In the genomic region with DNA sequence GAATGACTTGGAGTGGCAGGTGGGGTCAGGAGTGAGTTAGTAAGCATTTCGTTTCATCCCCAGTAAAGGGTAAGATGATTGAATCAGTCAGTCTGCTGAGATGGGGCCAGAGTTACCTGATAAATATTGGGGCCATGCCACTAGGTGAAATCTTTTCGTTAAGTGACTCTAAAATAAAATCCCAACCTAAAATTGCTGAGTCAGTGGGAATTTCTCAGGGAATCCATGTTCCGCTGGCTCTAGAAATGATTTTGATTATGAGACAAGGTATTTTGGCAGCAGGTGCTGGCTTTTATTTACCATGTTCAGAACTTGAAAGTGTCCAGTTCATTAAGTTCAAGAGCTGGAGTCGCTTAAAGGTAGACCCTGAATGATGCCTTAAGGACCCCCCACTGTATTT, we compare ENCODE assay signal across 30 cellular contexts.
"Had no signal": no experiment of that assay in that cellular context is flagged by ENCODE, and none has a peak within 500 bp of the region (broad histone marks: within the 10 kb centered on the region; RNA-seq: fewer than 3 reads in every experiment).

No MANE protein-coding gene starts in this region.

- H3K36me3 ChIP-seq: ascending aorta, breast epithelium, cardiac muscle cell, colonic mucosa, heart left ventricle, WERI-Rb-1 had no signal

- FAIRE-seq: endometrium, endothelial cell of umbilical vein, frontal cortex had no signal

- H3K4me1 ChIP-seq: ascending aorta, breast epithelium, colonic mucosa, heart left ventricle had no signal

- DNase-seq: activated B cell treated with CpG ODN at 0.5 μM for 24 hours; activated CD4-positive, alpha-beta T cell treated with anti-CD3 and anti-CD28 coated beads for 48 hours; activated CD4-positive, alpha-beta T cell treated with anti-CD3 and anti-CD28 coated beads, Interleukin-2, amount 50 U/mL, for 1 hour; activated CD4-positive, alpha-beta T cell treated with anti-CD3 and anti-CD28 coated beads, Interleukin-2, amount 50 U/mL, for 48 hours; activated CD8-positive, alpha-beta memory T cell treated with anti-CD3 and anti-CD28 coated beads for 24 hours; activated CD8-positive, alpha-beta T cell treated with anti-CD3 and anti-CD28 coated beads for 36 hours; activated gamma-delta T cell; activated naive CD4-positive, alpha-beta T cell; activated naive CD4-positive, alpha-beta T cell treated with anti-CD3 and anti-CD28 coated beads, Interleukin-2, amount 10 ng/mL, durations not matched to agents 7 days and 5 days; activated naive CD8-positive, alpha-beta T cell treated with anti-CD3 and anti-CD28 coated beads, Interleukin-2, amount 10 ng/mL, durations not matched to agents 7 days and 5 days; activated T-cell treated with anti-CD3 and anti-CD28 coated beads, Interleukin-2, amount 50 U/mL, for 48 hours; central memory CD4-positive, alpha-beta T cell; cerebellar nuclear complex; colonic mucosa; effector CD8-positive, alpha-beta T cell; esophagus squamous epithelium; glutamatergic neuron; heart left ventricle; T-helper 17 cell; T1000; WERI-Rb-1 had no signal

- H3K4me3 ChIP-seq: ascending aorta, breast epithelium, cardiac muscle cell, colonic mucosa, esophagus squamous epithelium, heart left ventricle had no signal

- H3K27ac ChIP-seq: ascending aorta, breast epithelium, cardiac muscle cell, colonic mucosa, epithelial cell of prostate, esophagus squamous epithelium, heart left ventricle, WERI-Rb-1 had no signal

- H3K27me3 ChIP-seq: ascending aorta, breast epithelium, cardiac muscle cell, colonic mucosa, esophagus squamous epithelium, heart left ventricle had no signal

- ATAC-seq: activated CD4-positive, CD25-positive, alpha-beta regulatory T cell treated with anti-CD3 and anti-CD28 coated beads, Interleukin-2, amount 50 U/mL, for 24 hours; activated CD8-positive, alpha-beta T cell treated with anti-CD3 and anti-CD28 coated beads for 36 hours; activated naive CD4-positive, alpha-beta T cell treated with anti-CD3 and anti-CD28 coated beads, Interleukin-2, amount 50 U/mL, for 72 hours; heart left ventricle; T-helper 17 cell had no signal

- H3K9me3 ChIP-seq: ascending aorta, breast epithelium, colonic mucosa, esophagus squamous epithelium, heart left ventricle had no signal
